ENCODE assay signal across 19 cellular contexts in genomic region chr3:43075904-43076661, GRCh38.
"Had no signal": no experiment of that assay in that cellular context is flagged by ENCODE, and none has a peak within 500 bp of the region (broad histone marks: within the 10 kb centered on the region; RNA-seq: fewer than 3 reads in every experiment).

No MANE protein-coding gene starts in this region.

- H3K9ac ChIP-seq: neural progenitor cell had no signal

- H3K4me1 ChIP-seq: body of pancreas, colonic mucosa, left ventricle myocardium inferior, neural progenitor cell, suprapubic skin had no signal

- H3K36me3 ChIP-seq: colonic mucosa, neural progenitor cell had no signal

- H3K27ac ChIP-seq: body of pancreas, colonic mucosa, left ventricle myocardium inferior, neural progenitor cell, suprapubic skin, VCaP had no signal

- ATAC-seq: body of pancreas; naive thymus-derived CD4-positive, alpha-beta T cell had no signal

- DNase-seq: activated CD4-positive, CD25-positive, alpha-beta regulatory T cell treated with anti-CD3 and anti-CD28 coated beads, Interleukin-2, amount 50 U/mL, for 72 hours; activated naive CD4-positive, alpha-beta T cell treated with Interleukin-2 at 50 U/mL for 16 hours; activated T-cell treated with anti-CD3 and anti-CD28 coated beads, Interleukin-2, amount 50 U/mL, for 1 hour; body of pancreas; colonic mucosa; erythroblast; kidney; left ventricle myocardium inferior; mesendoderm; naive thymus-derived CD4-positive, alpha-beta T cell; stimulated activated CD4-positive, alpha-beta T cell treated with anti-CD3 and anti-CD28 coated beads, Interleukin-12 subunit alpha, Interleukin-12 subunit beta, amount 100 ng/mL, for 4 hours; stimulated activated CD4-positive, alpha-beta T cell treated with anti-CD3 and anti-CD28 coated beads, Interleukin-1b, Interleukin-23, amount 100 ng/mL, for 48 hours; stimulated activated CD8-positive, alpha-beta memory T cell treated with anti-CD3 and anti-CD28 coated beads, Interleukin-4, amount 100 ng/mL, for 48 hours; trophoblast cell had no signal

- H3K4me3 ChIP-seq: body of pancreas, colonic mucosa, left ventricle myocardium inferior, neural progenitor cell, suprapubic skin had no signal

- H3K4me3 Mint-ChIP-seq: naive thymus-derived CD4-positive, alpha-beta T cell; neural progenitor cell; stimulated activated naive CD8-positive, alpha-beta T cell treated with anti-CD3 and anti-CD28 coated beads, Interleukin-15, Interleukin-2, amounts not matched to agents 100 ng/mL and 50 ng/mL, for 24 hours had no signal

- H3K27me3 ChIP-seq: body of pancreas, colonic mucosa, neural progenitor cell, suprapubic skin had no signal

- H3K9me3 ChIP-seq: body of pancreas, colonic mucosa, left ventricle myocardium inferior, suprapubic skin had no signal

- H3K4me1 Mint-ChIP-seq: neural progenitor cell had no signal

- H3K4me2 ChIP-seq: neural progenitor cell had no signal

- H3K27ac Mint-ChIP-seq: activated T-helper 2 cell treated with anti-CD3 and anti-CD28 coated beads, Interferon-gamma antibody, Interleukin-2, Interleukin-4, amounts not matched to agents 10 μg/mL and 5 μg/mL and 100 μg/mL, durations not matched to agents 14 hours and 24 hours and 36 hours; naive thymus-derived CD4-positive, alpha-beta T cell; neural progenitor cell; stimulated activated naive CD8-positive, alpha-beta T cell treated with anti-CD3 and anti-CD28 coated beads, Interleukin-15, Interleukin-2, amounts not matched to agents 100 ng/mL and 50 ng/mL, for 24 hours had no signal

- H2AFZ ChIP-seq: neural progenitor cell had no signal

- H3K9me3 Mint-ChIP-seq: neural progenitor cell; stimulated activated naive CD8-positive, alpha-beta T cell treated with anti-CD3 and anti-CD28 coated beads, Interleukin-15, Interleukin-2, amounts not matched to agents 100 ng/mL and 50 ng/mL, for 24 hours had no signal
